ENCODE assay signal across 8 cellular contexts in genomic region chr16:48365601-48366164, GRCh38.
DNase-seq lines count a peak whose midpoint lies in the region; ATAC-seq, FAIRE-seq and TF ChIP-seq lines count a peak whose summit lies in the region.

No MANE protein-coding gene starts in this region.

- H3K9ac ChIP-seq in BLaER1: peak overlapping the region; percentile 43; the same call in 1 of the 2 replicates
- H3K9ac ChIP-seq in NT2/D1 (ENCODE audit: insufficient read length, low read depth): peak overlapping the region; percentile 61
- peak overlapping the region; percentile 68 for H3K9ac ChIP-seq in mucosa of stomach (ENCODE audit: low read length)

- no peaks in the 10 kb centered on the region for H3K27me3 ChIP-seq in BLaER1
- no peaks in the 10 kb centered on the region for H3K27me3 ChIP-seq in NT2/D1 (ENCODE audit: insufficient read depth, insufficient read length)
- H3K27me3 ChIP-seq in mucosa of stomach (ENCODE audit: control insufficient read depth, insufficient read depth, low read length): no peaks in the 10 kb centered on the region

- H3K9me3 ChIP-seq in BLaER1 (no peaks in the 10 kb centered on the region), NT2/D1 (ENCODE audit: insufficient read depth, low read length) (no peaks in the 10 kb centered on the region), mucosa of stomach (ENCODE audit: control insufficient read depth, low read length) (no peaks in the 10 kb centered on the region)

- H3K27ac ChIP-seq in BLaER1: peak overlapping the region; percentile 66

- peak; percentile 94 for ATAC-seq in HG03432 (IDR thresholded peaks at IDR 0.05; ENCODE audit: unreplicated experiment)

- H3K4me1 ChIP-seq in BLaER1 (peaks cover 59% of the 10 kb centered on the region), NT2/D1 (ENCODE audit: insufficient read depth, insufficient read length) (peaks cover 3% of the 10 kb centered on the region), mucosa of stomach (ENCODE audit: control insufficient read depth, insufficient read depth, low read length) (peaks cover 29% of the 10 kb centered on the region)

- TF ChIP-seq POLR2A in erythroblast (IDR thresholded peaks at IDR 0.05; ENCODE audit: low read length): peak; percentile 50

- H4K20me1 ChIP-seq in BLaER1: peaks cover 100% of the 10 kb centered on the region

- H3K36me3 ChIP-seq in BLaER1 (peaks cover 33% of the 10 kb centered on the region), NT2/D1 (ENCODE audit: insufficient read depth, insufficient read length, low read length) (peaks cover 15% of the 10 kb centered on the region), mucosa of stomach (ENCODE audit: control insufficient read depth, insufficient read depth, low read length) (no peaks in the 10 kb centered on the region)

- FAIRE-seq in GM19239 (lab: Jason Lieb, UNC): peak; percentile 78

- H3K4me2 ChIP-seq in BLaER1: peak overlapping the region; percentile 77

- peak; percentile 55 for DNase-seq in GM19239 (ENCODE audit: insufficient read length, low spot score)
- DNase-seq in NT2/D1 (ENCODE audit: low read depth, low spot score): peak; percentile 79
- DNase-seq in activated T-cell treated with anti-CD3 and anti-CD28 coated beads, Interleukin-2, amount 50 U/mL, for 1 hour: peak; percentile 78
- DNase-seq in erythroblast (lab: John Stamatoyannopoulos, UW): peak; percentile 90 to 94
- peak; percentile 31 to 55 for DNase-seq in stimulated activated CD8-positive, alpha-beta memory T cell treated with anti-CD3 and anti-CD28 coated beads, Interleukin-4, amount 100 ng/mL, for 4 hours (ENCODE audit: low read depth in 2 of 2, low spot score in 1 of 2)

- H3K4me3 ChIP-seq in BLaER1 (peak overlapping the region; percentile 64), NT2/D1 (ENCODE audit: insufficient read length, low read depth) (peak overlapping the region; percentile 50), mucosa of stomach (ENCODE audit: low read length) (peak overlapping the region; percentile 38)

Comparison
In these comparisons a context has a peak if more than half of its experiments do, and no peak if none do; other contexts are left out.
1. Peak in every context shown above with its lines: DNase-seq, ATAC-seq, H3K4me3 ChIP-seq and H3K27ac ChIP-seq.